In the genomic region with DNA sequence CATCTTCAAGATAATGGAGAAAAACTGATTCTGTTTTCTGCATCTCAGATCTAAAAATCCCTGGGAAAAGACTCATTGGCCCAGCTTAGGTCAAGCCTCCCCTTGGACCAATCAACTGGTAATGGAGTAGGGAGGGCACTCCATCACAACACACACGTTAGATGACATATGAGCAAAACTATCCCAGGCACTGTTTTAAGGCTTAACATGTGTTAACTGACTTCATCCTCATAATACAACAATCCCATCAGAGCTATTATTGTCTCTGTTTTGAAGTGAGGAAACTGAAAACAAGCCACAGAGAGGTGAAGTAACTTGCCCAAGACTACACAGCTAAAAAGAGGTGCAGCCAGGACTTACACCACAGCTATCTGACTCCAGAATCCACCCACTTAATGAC, we compare ENCODE assay signal across 12 cellular contexts. TPM values are rescaled to one million over a fixed set of nuclear protein-coding genes. Genes with fewer than 3 reads are reported as not detected.
DNase-seq lines count a peak whose midpoint lies in the region; ATAC-seq, FAIRE-seq and TF ChIP-seq lines count a peak whose summit lies in the region.
"Had no signal": no experiment of that assay in that cellular context is flagged by ENCODE, and none has a peak within 500 bp of the region (broad histone marks: within the 10 kb centered on the region; RNA-seq: fewer than 3 reads in every experiment).

No MANE protein-coding gene starts in this region.

- H3K27ac ChIP-seq in kidney (ENCODE audit: low read depth in 2 of 2, low read length in 2 of 2), result peak overlapping the region; percentile 51 to 84
- H3K27ac ChIP-seq in transverse colon, result peak overlapping the region in 3 of 4 donors; percentile 9 to 53 (median 16)

- 100% methylated on average over 1 of the region's 1 CpG for WGBS in transverse colon (ENCODE audit: low coverage in 1 of 2), 2 donors

- no peak for TF ChIP-seq EP300 in transverse colon (IDR thresholded peaks at IDR 0.05; ENCODE audit: low read depth)

- H3K27me3 Mint-ChIP-seq in activated naive CD4-positive, alpha-beta T cell treated with anti-CD3 and anti-CD28 coated beads, Interleukin-2, amount 10 ng/mL, durations not matched to agents 7 days and 5 days, result peaks cover 28% of the 10 kb centered on the region
- H3K27me3 Mint-ChIP-seq in activated T-helper 17 cell treated with anti-CD3 and anti-CD28 coated beads, Interleukin-2, amount 50 U/mL, for 72 hours, result no peaks in the 10 kb centered on the region

- peaks cover 7% of the 10 kb centered on the region for H3K36me3 Mint-ChIP-seq in activated naive CD4-positive, alpha-beta T cell treated with anti-CD3 and anti-CD28 coated beads, Interleukin-2, amount 10 ng/mL, durations not matched to agents 7 days and 5 days
- H3K36me3 Mint-ChIP-seq in activated T-helper 17 cell treated with anti-CD3 and anti-CD28 coated beads, Interleukin-2, amount 50 U/mL, for 72 hours (ENCODE audit: low read depth), result no peaks in the 10 kb centered on the region

- ATAC-seq in activated T-helper 17 cell treated with anti-CD3 and anti-CD28 coated beads, Interleukin-2, amount 50 U/mL, for 72 hours (replicated peaks), result no peak
- ATAC-seq in GM21529 (IDR thresholded peaks at IDR 0.05; ENCODE audit: unreplicated experiment), result no peak

- H3K36me3 ChIP-seq in kidney (ENCODE audit: control insufficient read depth in 1 of 2, insufficient read depth in 2 of 2, low read length in 2 of 2) (no peaks in the 10 kb centered on the region), transverse colon (no peaks in the 10 kb centered on the region), MG63 (no peaks in the 10 kb centered on the region)

- H3K4me1 Mint-ChIP-seq in activated naive CD4-positive, alpha-beta T cell treated with anti-CD3 and anti-CD28 coated beads, Interleukin-2, amount 10 ng/mL, durations not matched to agents 7 days and 5 days, result peaks cover 54% of the 10 kb centered on the region
- peaks cover 30% of the 10 kb centered on the region for H3K4me1 Mint-ChIP-seq in activated T-helper 17 cell treated with anti-CD3 and anti-CD28 coated beads, Interleukin-2, amount 50 U/mL, for 72 hours

- no peaks in the 10 kb centered on the region for H3K27me3 ChIP-seq in transverse colon
- no peaks in the 10 kb centered on the region for H3K27me3 ChIP-seq in MG63

- peak overlapping the region; percentile 24 for H3K27ac Mint-ChIP-seq in activated naive CD4-positive, alpha-beta T cell treated with anti-CD3 and anti-CD28 coated beads, Interleukin-2, amount 10 ng/mL, durations not matched to agents 7 days and 5 days
- peak overlapping the region; percentile 76 for H3K27ac Mint-ChIP-seq in activated T-helper 17 cell treated with anti-CD3 and anti-CD28 coated beads, Interleukin-2, amount 50 U/mL, for 72 hours
- H3K27ac Mint-ChIP-seq: GM23338, nephron had no signal

- TF ChIP-seq CTCF in kidney (IDR thresholded peaks at IDR 0.05; ENCODE audit: borderline replicate concordance, extremely low read depth, insufficient read depth), result no peak
- no peak for TF ChIP-seq CTCF in transverse colon (IDR thresholded peaks at IDR 0.05)
- TF ChIP-seq CTCF in GM20000 (IDR thresholded peaks at IDR 0.05; ENCODE audit: extremely low read depth, missing control alignments), result no peak

- peaks cover 13% of the 10 kb centered on the region for H3K9me3 Mint-ChIP-seq in activated naive CD4-positive, alpha-beta T cell treated with anti-CD3 and anti-CD28 coated beads, Interleukin-2, amount 10 ng/mL, durations not matched to agents 7 days and 5 days
- no peaks in the 10 kb centered on the region for H3K9me3 Mint-ChIP-seq in activated T-helper 17 cell treated with anti-CD3 and anti-CD28 coated beads, Interleukin-2, amount 50 U/mL, for 72 hours

- H3K4me3 Mint-ChIP-seq in activated naive CD4-positive, alpha-beta T cell treated with anti-CD3 and anti-CD28 coated beads, Interleukin-2, amount 10 ng/mL, durations not matched to agents 7 days and 5 days, result no peak overlapping the region
- peak overlapping the region; percentile 49 for H3K4me3 Mint-ChIP-seq in activated T-helper 17 cell treated with anti-CD3 and anti-CD28 coated beads, Interleukin-2, amount 50 U/mL, for 72 hours
- H3K4me3 Mint-ChIP-seq: GM23338, nephron had no signal

- intact Hi-C loops in kidney (cut with DNase I) (no loop called here), transverse colon (cut with DNase I; ENCODE audit: low total_unique reads) (no loop called here)

- H3K4me3 ChIP-seq in kidney (ENCODE audit: low read length in 2 of 2), result no peak overlapping the region
- no peak overlapping the region for H3K4me3 ChIP-seq in transverse colon
- no peak overlapping the region for H3K4me3 ChIP-seq in MG63
- H3K4me3 ChIP-seq: GM23338 had no signal

- no peak for FAIRE-seq in kidney (lab: Jason Lieb, UNC)
- FAIRE-seq: TTC549 had no signal

- CTCF ChIA-PET in activated naive CD4-positive, alpha-beta T cell treated with anti-CD3 and anti-CD28 coated beads, Interleukin-2, amount 10 ng/mL, durations not matched to agents 7 days and 5 days (lab: Charles Lee), result interaction anchor here (1.1 to 1.6 kb wide), 6 partner anchors 15 to 103 kb away, joined by 4 to 8 read pairs (median 6); a partner anchor contains a TSS

- no peak for DNase-seq in activated naive CD4-positive, alpha-beta T cell treated with anti-CD3 and anti-CD28 coated beads, Interleukin-2, amount 10 ng/mL, durations not matched to agents 7 days and 5 days
- no peak for DNase-seq in activated naive CD4-positive, alpha-beta T cell treated with Interleukin-2 at 50 U/mL for 16 hours
- DNase-seq in kidney (no peak), transverse colon (no peak), GM20000 (ENCODE audit: low spot score) (no peak), MG63 (no peak)
- DNase-seq: NCI-H1105 had no signal

- no peak overlapping the region for H3K9ac ChIP-seq in kidney (ENCODE audit: low read length in 2 of 2)

- H3K4me1 ChIP-seq in kidney (ENCODE audit: control insufficient read depth in 1 of 2, insufficient read depth in 1 of 2, low read depth in 1 of 2, low read length in 2 of 2) (peaks cover 0 to 6% of the 10 kb centered on the region in 2 donors), transverse colon (peaks cover 0 to 14% (median 0%) of the 10 kb centered on the region in 4 donors)

- in situ Hi-C loops in transverse colon (cut with MboI; ENCODE audit: low pct_ligation_motif_present in 1 of 4, low pct_unique_long_range_greater_than_20kb in 1 of 4, low sequenced_read_pairs in 3 of 4), result no loop called here

- peaks cover 2 to 8% of the 10 kb centered on the region in 2 donors for H3K9me3 ChIP-seq in kidney (ENCODE audit: control insufficient read depth in 1 of 2, low read length in 2 of 2)
- no peaks in the 10 kb centered on the region for H3K9me3 ChIP-seq in transverse colon
- H3K9me3 ChIP-seq in MG63, result no peaks in the 10 kb centered on the region; the same call in 1 of the 2 replicates

- TF ChIP-seq POLR2A in transverse colon (IDR thresholded peaks at IDR 0.05), result no peak

RNA-seq across cellular contexts. Expression of a gene that starts 14.7 kb away (rescaled TPM):
- 1 to 10 TPM; 2.1 to 3.7 TPM for total RNA-seq in activated T-helper 17 cell treated with anti-CD3 and anti-CD28 coated beads, Interleukin-2, amount 50 U/mL, for 72 hours
- total RNA-seq in kidney, result 78.6 TPM
- polyA plus RNA-seq in kidney (ENCODE audit: insufficient read depth, low read depth, low replicate concordance), result 21.7 TPM
- 10 to 100 TPM in 3 of 4 donors, 1 to 10 TPM in 1; 7.6 to 30.1 (median 16.5) TPM for total RNA-seq in transverse colon
- total RNA-seq in MG63 (2014; rRNA removed; shearing (Covaris generic); ENCODE audit: low replicate concordance), result 29.5 and 45.3 TPM in 2 replicates
